Comparison of ENCODE assay signal across 20 cellular contexts in genomic region chr2:140136366-140136765, GRCh38.
DNase-seq lines count a peak whose midpoint lies in the region; TF ChIP-seq lines count a peak whose summit lies in the region.
"Had no signal": no experiment of that assay in that cellular context is flagged by ENCODE, and none has a peak within 500 bp of the region (broad histone marks: within the 10 kb centered on the region; RNA-seq: fewer than 3 reads in every experiment).

No MANE protein-coding gene starts in this region.

- no peaks in the 10 kb centered on the region for H3K27me3 Mint-ChIP-seq in glutamatergic neuron (ENCODE audit: unreplicated experiment)
- H3K27me3 Mint-ChIP-seq: B cell; CD4-positive, CD25-positive, alpha-beta regulatory T cell had no signal

- peaks cover 4% of the 10 kb centered on the region for H3K36me3 Mint-ChIP-seq in glutamatergic neuron (ENCODE audit: unreplicated experiment)
- H3K36me3 Mint-ChIP-seq: CD4-positive, CD25-positive, alpha-beta regulatory T cell; CD8-positive, alpha-beta T cell had no signal

- peak overlapping the region; percentile 18; the same call in 1 of the 2 replicates for H3K4me3 ChIP-seq in HUES48 (ENCODE audit: low read depth, low read length)
- H3K4me3 ChIP-seq: BLaER1, GM12878, GM23248 had no signal

- no peaks in the 10 kb centered on the region for H3K36me3 ChIP-seq in HUES48 (ENCODE audit: control insufficient read depth, insufficient read depth, low read length)
- H3K36me3 ChIP-seq: BLaER1 had no signal

- peaks cover 15% of the 10 kb centered on the region for H3K4me1 ChIP-seq in HUES48 (ENCODE audit: control insufficient read depth, insufficient read depth, low read length)
- H3K4me1 ChIP-seq: BLaER1, Caco-2 had no signal

- no peaks in the 10 kb centered on the region for H3K9me3 Mint-ChIP-seq in glutamatergic neuron (ENCODE audit: unreplicated experiment)
- H3K9me3 Mint-ChIP-seq: H9 had no signal

- TF ChIP-seq CTCF in glutamatergic neuron (IDR thresholded peaks at IDR 0.05; ENCODE audit: partially characterized antibody, unreplicated experiment): no peak

- H3K9ac ChIP-seq in HUES48 (ENCODE audit: low read depth, low read length): no peak overlapping the region
- H3K9ac ChIP-seq: BLaER1, GM23248 had no signal

- H3K27me3 ChIP-seq in HUES48 (ENCODE audit: control insufficient read depth, insufficient read depth, low read length): no peaks in the 10 kb centered on the region
- H3K27me3 ChIP-seq: BLaER1 had no signal

- H3K4me1 Mint-ChIP-seq in glutamatergic neuron (ENCODE audit: low read depth, unreplicated experiment): peaks cover 5% of the 10 kb centered on the region
- H3K4me1 Mint-ChIP-seq: B cell; CD4-positive, CD25-positive, alpha-beta regulatory T cell had no signal

- no peak overlapping the region for H3K27ac Mint-ChIP-seq in glutamatergic neuron (ENCODE audit: unreplicated experiment)
- H3K27ac Mint-ChIP-seq: B cell; CD4-positive, CD25-positive, alpha-beta regulatory T cell; CD8-positive, alpha-beta T cell; H9 had no signal

- DNase-seq in DMS 273 (lab: John Stamatoyannopoulos, UW; ENCODE audit: unreplicated experiment) (peak; percentile 13), DMS 273 treated with DMSO at 0.1 percent for 48 hours (lab: John Stamatoyannopoulos, UW) (no peak), NCI-H82 treated with DMSO at 0.1 percent for 48 hours (lab: John Stamatoyannopoulos, UW; ENCODE audit: unreplicated experiment) (peak; percentile 55), cerebellar nuclear complex (lab: John Stamatoyannopoulos, UW) (peak; percentile 2 to 52), glutamatergic neuron (no peak), activated gamma-delta T cell (lab: John Stamatoyannopoulos, UW) (no peak), NCI-H1417 (lab: John Stamatoyannopoulos, UW) (no peak)
- DNase-seq: Caco-2; CD4-positive, CD25-positive, alpha-beta regulatory T cell; CD8-positive, alpha-beta T cell; DMS53; DMS79 treated with DMSO at 0.1 percent for 48 hours; GM23248; H9 had no signal

- no peak overlapping the region for H3K4me3 Mint-ChIP-seq in glutamatergic neuron (ENCODE audit: unreplicated experiment)
- H3K4me3 Mint-ChIP-seq: B cell; CD4-positive, CD25-positive, alpha-beta regulatory T cell; CD8-positive, alpha-beta T cell; H9 had no signal

- no peak overlapping the region for H3K27ac ChIP-seq in HUES48 (ENCODE audit: low read depth, low read length)
- H3K27ac ChIP-seq: 22Rv1, BLaER1, C4-2B, GM23248 had no signal

- no peaks in the 10 kb centered on the region for H3K9me3 ChIP-seq in HUES48 (ENCODE audit: control insufficient read depth, insufficient read depth, low read length)
- H3K9me3 ChIP-seq: BLaER1, Caco-2 had no signal

Comparison
In these comparisons a context has a peak if more than half of its experiments do, and no peak if none do; other contexts are left out.
1. DNase-seq: peak in DMS 273 (single experiment), NCI-H82 treated with DMSO at 0.1 percent for 48 hours (single experiment) and cerebellar nuclear complex (2 of 2); none in DMS 273 treated with DMSO at 0.1 percent for 48 hours (single experiment), glutamatergic neuron (single experiment), activated gamma-delta T cell (single experiment) and NCI-H1417 (0 of 3).